23 cellular contexts compared by ENCODE assay signal in the genomic region with DNA sequence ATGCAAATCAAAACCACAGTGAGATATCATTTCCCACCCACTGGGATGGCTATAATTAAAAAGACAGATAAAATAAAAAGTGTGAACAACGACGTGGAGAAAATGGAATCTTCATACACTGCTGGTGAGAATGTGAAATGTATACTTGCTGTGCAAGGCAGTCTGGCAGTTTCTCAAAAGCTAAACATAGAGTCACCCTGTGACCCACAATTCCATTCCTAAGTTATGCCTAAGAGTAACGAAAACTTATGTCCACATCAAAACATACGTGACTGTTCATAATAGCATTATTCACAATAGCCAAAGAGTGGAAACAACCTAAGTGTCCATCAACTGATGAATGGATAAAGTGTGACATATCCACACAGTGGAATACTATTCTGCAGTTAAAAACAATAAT. TPM values are rescaled to one million over a fixed set of nuclear protein-coding genes. Genes with fewer than 3 reads are reported as not detected.
A peak's percentile ranks its signal among the peaks of the same experiment; 100 is the strongest.
DNase-seq lines count a peak whose midpoint lies in the region; ATAC-seq, FAIRE-seq and TF ChIP-seq lines count a peak whose summit lies in the region.
"Had no signal": no experiment of that assay in that cellular context is flagged by ENCODE, and none has a peak within 500 bp of the region (broad histone marks: within the 10 kb centered on the region; RNA-seq: fewer than 3 reads in every experiment).

No MANE protein-coding gene starts in this region.

- no peaks in the 10 kb centered on the region for H3K27me3 ChIP-seq in left lung
- H3K27me3 ChIP-seq: BLaER1 had no signal

- peaks cover 27% of the 10 kb centered on the region for H3K4me1 Mint-ChIP-seq in nephron
- H3K4me1 Mint-ChIP-seq: activated CD4-positive, alpha-beta T cell treated with anti-CD3 and anti-CD28 coated beads for 36 hours; activated T-helper 17 cell treated with anti-CD3 and anti-CD28 coated beads, Interleukin-2, amount 50 U/mL, for 72 hours had no signal

- H3K9ac ChIP-seq in kidney (ENCODE audit: low read length in 2 of 2) = no peak overlapping the region
- H3K9ac ChIP-seq: BLaER1 had no signal

- ATAC-seq in GM18867 (IDR thresholded peaks at IDR 0.05; ENCODE audit: unreplicated experiment) (no peak), left lung (no peak)
- ATAC-seq: activated CD4-positive, alpha-beta T cell treated with anti-CD3 and anti-CD28 coated beads for 36 hours; activated CD8-positive, alpha-beta memory T cell treated with anti-CD3 and anti-CD28 coated beads, Interleukin-2, amount 10 ng/mL, durations not matched to agents 7 days and 5 days; activated T-helper 17 cell treated with anti-CD3 and anti-CD28 coated beads, Interleukin-2, amount 50 U/mL, for 72 hours; HCT116; K562 had no signal

- H3K4me3 ChIP-seq in AG04449 (ENCODE audit: low read depth, low read length) (no peak overlapping the region), lower leg skin (ENCODE audit: low read depth, poor library complexity, severe bottlenecking) (no peak overlapping the region), kidney (ENCODE audit: low read length in 2 of 2) (no peak overlapping the region), left lung (no peak overlapping the region)
- H3K4me3 ChIP-seq: BLaER1, K562 had no signal

- no peak overlapping the region for H3K27ac ChIP-seq in kidney (ENCODE audit: low read depth in 2 of 2, low read length in 2 of 2)
- no peak overlapping the region for H3K27ac ChIP-seq in left lung
- H3K27ac ChIP-seq: BLaER1, epithelial cell of prostate had no signal

- WGBS in lower leg skin, 2 donors = 81 to 83% methylated on average over 4 of the region's 4 CpGs

- H3K4me1 ChIP-seq in kidney (ENCODE audit: control insufficient read depth in 1 of 2, insufficient read depth in 1 of 2, low read depth in 1 of 2, low read length in 2 of 2) (no peaks in the 10 kb centered on the region), left lung (peaks cover 0 to 16% of the 10 kb centered on the region in 2 donors)
- H3K4me1 ChIP-seq: BLaER1 had no signal

- H3K4me3 Mint-ChIP-seq in nephron = no peak overlapping the region
- H3K4me3 Mint-ChIP-seq: activated CD4-positive, alpha-beta T cell treated with anti-CD3 and anti-CD28 coated beads for 36 hours; activated CD8-positive, alpha-beta memory T cell treated with anti-CD3 and anti-CD28 coated beads, Interleukin-2, amount 10 ng/mL, durations not matched to agents 7 days and 5 days; activated naive CD8-positive, alpha-beta T cell treated with anti-CD3 and anti-CD28 coated beads, Interleukin-2, amount 10 ng/mL, durations not matched to agents 7 days and 5 days; activated T-helper 17 cell treated with anti-CD3 and anti-CD28 coated beads, Interleukin-2, amount 50 U/mL, for 72 hours had no signal

- H3K27me3 Mint-ChIP-seq in nephron (ENCODE audit: low read depth) = no peaks in the 10 kb centered on the region
- H3K27me3 Mint-ChIP-seq: activated CD4-positive, alpha-beta T cell treated with anti-CD3 and anti-CD28 coated beads for 36 hours; activated CD8-positive, alpha-beta memory T cell treated with anti-CD3 and anti-CD28 coated beads, Interleukin-2, amount 10 ng/mL, durations not matched to agents 7 days and 5 days; activated naive CD8-positive, alpha-beta T cell treated with anti-CD3 and anti-CD28 coated beads, Interleukin-2, amount 10 ng/mL, durations not matched to agents 7 days and 5 days; activated T-helper 17 cell treated with anti-CD3 and anti-CD28 coated beads, Interleukin-2, amount 50 U/mL, for 72 hours had no signal

- CTCF ChIA-PET in AG04449 (lab: Yijun Ruan, JAX) = interaction anchor here (1.9 kb wide), 1 partner anchor 13 kb away, joined by 10 read pairs; no protein-coding TSS in a partner anchor

- peak overlapping the region in 2 of 3 experiments; percentile 62 to 75 for H3K27ac Mint-ChIP-seq in nephron
- H3K27ac Mint-ChIP-seq: activated CD4-positive, alpha-beta T cell treated with anti-CD3 and anti-CD28 coated beads for 36 hours; activated CD8-positive, alpha-beta memory T cell treated with anti-CD3 and anti-CD28 coated beads, Interleukin-2, amount 10 ng/mL, durations not matched to agents 7 days and 5 days; activated naive CD8-positive, alpha-beta T cell treated with anti-CD3 and anti-CD28 coated beads, Interleukin-2, amount 10 ng/mL, durations not matched to agents 7 days and 5 days; activated T-helper 17 cell treated with anti-CD3 and anti-CD28 coated beads, Interleukin-2, amount 50 U/mL, for 72 hours had no signal

- TF ChIP-seq POLR2A in lower leg skin (IDR thresholded peaks at IDR 0.05) = no peak

- DNase-seq in AG04449 (ENCODE audit: low read depth, low spot score) (peak; percentile 74), HTR-8/SVneo (ENCODE audit: insufficient read length, low spot score) (no peak), dedifferentiated amniotic fluid mesenchymal stem cell (ENCODE audit: extremely low spot score) (peak; percentile 29), lower leg skin (ENCODE audit: low spot score in 2 of 2) (no peak), kidney (no peak), left lung (no peak)
- DNase-seq: 8988T; activated CD4-positive, alpha-beta T cell treated with anti-CD3 and anti-CD28 coated beads for 36 hours; activated CD8-positive, alpha-beta memory T cell treated with anti-CD3 and anti-CD28 coated beads, Interleukin-2, amount 10 ng/mL, durations not matched to agents 7 days and 5 days; activated naive CD8-positive, alpha-beta T cell treated with anti-CD3 and anti-CD28 coated beads, Interleukin-2, amount 10 ng/mL, durations not matched to agents 7 days and 5 days; head of caudate nucleus; NCI-H1694 treated with DMSO at 0.1 percent for 48 hours; OCI-M1; SHP77; stimulated activated CD4-positive, alpha-beta T cell treated with anti-CD3 and anti-CD28 coated beads, Interleukin-12 subunit alpha, Interleukin-12 subunit beta, amount 100 ng/mL, for 4 hours had no signal

- H3K9me3 ChIP-seq in kidney (ENCODE audit: control insufficient read depth in 1 of 2, low read length in 2 of 2) (no peaks in the 10 kb centered on the region), left lung (no peaks in the 10 kb centered on the region)

- H3K36me3 ChIP-seq in kidney (ENCODE audit: control insufficient read depth in 1 of 2, insufficient read depth in 2 of 2, low read length in 2 of 2) (peaks cover 2 to 7% of the 10 kb centered on the region in 2 donors), left lung (peaks cover 0 to 32% of the 10 kb centered on the region in 2 donors)

- H3K9me3 Mint-ChIP-seq in nephron = no peaks in the 10 kb centered on the region
- H3K9me3 Mint-ChIP-seq: activated naive CD8-positive, alpha-beta T cell treated with anti-CD3 and anti-CD28 coated beads, Interleukin-2, amount 10 ng/mL, durations not matched to agents 7 days and 5 days; activated T-helper 17 cell treated with anti-CD3 and anti-CD28 coated beads, Interleukin-2, amount 50 U/mL, for 72 hours had no signal

- TF ChIP-seq CTCF in AG04449 (IDR thresholded peaks at IDR 0.05; ENCODE audit: insufficient read depth, low read length, missing control alignments) = no peak
- no peak for TF ChIP-seq CTCF in nephron (IDR thresholded peaks at IDR 0.05; ENCODE audit: unreplicated experiment in 3 of 3)
- no peak for TF ChIP-seq CTCF in lower leg skin (IDR thresholded peaks at IDR 0.05)
- no peak for TF ChIP-seq CTCF in kidney (IDR thresholded peaks at IDR 0.05; ENCODE audit: borderline replicate concordance, extremely low read depth, insufficient read depth)
- TF ChIP-seq CTCF in left lung (IDR thresholded peaks at IDR 0.05) = no peak

- POLR2A ChIA-PET in AG04449 (lab: Yijun Ruan, JAX) = no interaction called here

- intact Hi-C loops in lower leg skin (cut with DNase I; ENCODE audit: low total_unique reads) (no loop called here), kidney (cut with DNase I) (no loop called here), left lung (cut with DNase I) (no loop called here)

- FAIRE-seq in HTR-8/SVneo (lab: Jason Lieb, UNC) (peak; percentile 16), kidney (lab: Jason Lieb, UNC) (no peak)
- FAIRE-seq: bronchial epithelial cell, K562 had no signal

- H3K36me3 Mint-ChIP-seq in nephron (ENCODE audit: low read depth) = peaks cover 30% of the 10 kb centered on the region

RNA-seq across cellular contexts. Expression of gene VPS4A, which starts 38.1 kb away (rescaled TPM):
- total RNA-seq in lower leg skin = 10 to 100 TPM; 34.8 to 57.5 (median 35.6) TPM
- total RNA-seq in kidney = 38.6 TPM
- polyA plus RNA-seq in kidney (ENCODE audit: insufficient read depth, low read depth, low replicate concordance) = 62.1 TPM
- total RNA-seq in left lung = 10 to 100 TPM; 20.6 to 25.9 TPM

RNA-seq across cellular contexts. Expression of gene PDF, which starts 57.4 kb away (rescaled TPM):
- total RNA-seq in lower leg skin = 10 to 100 TPM; 17.7 to 20.1 (median 18.1) TPM
- total RNA-seq in kidney = 22.4 TPM
- 30.8 TPM for polyA plus RNA-seq in kidney (ENCODE audit: insufficient read depth, low read depth, low replicate concordance)
- 10 to 100 TPM in 1 of 2 donors, 1 to 10 TPM in 1; 8.7 to 16.3 TPM for total RNA-seq in left lung

Comparison
In these comparisons a context has a peak if more than half of its experiments do, and no peak if none do; other contexts are left out.
1. DNase-seq: peak in AG04449 (single experiment) and dedifferentiated amniotic fluid mesenchymal stem cell (single experiment); none in HTR-8/SVneo (single experiment), lower leg skin (0 of 2), kidney (single experiment) and left lung (0 of 2).